18 cellular contexts compared by ENCODE assay signal in the genomic region with DNA sequence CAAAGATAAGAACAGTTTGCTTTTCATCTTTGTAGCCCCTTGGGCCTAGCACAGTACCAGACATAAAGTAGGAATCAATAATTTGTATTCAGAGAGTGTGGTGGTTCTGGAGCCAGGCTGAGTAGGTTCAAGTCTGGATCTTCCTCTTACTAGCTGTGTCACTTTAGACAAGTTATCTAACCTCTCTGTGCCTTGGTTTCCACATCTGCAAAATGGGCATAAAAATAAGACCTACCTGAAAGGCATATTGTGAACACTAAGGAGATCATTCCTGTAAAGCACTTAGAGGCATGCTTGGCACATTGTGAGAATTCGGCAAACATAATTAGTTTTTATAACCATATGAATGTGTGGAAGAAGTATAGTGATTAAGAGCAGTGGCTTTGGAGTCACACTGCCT.
"Had no signal": no experiment of that assay in that cellular context is flagged by ENCODE, and none has a peak within 500 bp of the region (broad histone marks: within the 10 kb centered on the region; RNA-seq: fewer than 3 reads in every experiment).

No MANE protein-coding gene starts in this region.

- H3K9ac ChIP-seq: neural progenitor cell had no signal

- H3K9me3 Mint-ChIP-seq: neural progenitor cell; stimulated activated effector memory CD8-positive, alpha-beta T cell treated with anti-CD3 and anti-CD28 coated beads, Interleukin-12 subunit alpha, Interleukin-12 subunit beta, amount 100 ng/mL, for 72 hours; stimulated activated naive CD8-positive, alpha-beta T cell treated with anti-CD3 and anti-CD28 coated beads, Interleukin-15, Interleukin-2, amounts not matched to agents 100 ng/mL and 50 ng/mL, for 24 hours had no signal

- H3K27ac ChIP-seq: neural progenitor cell, ovary, thoracic aorta had no signal

- H3K27me3 Mint-ChIP-seq: natural killer cell treated with Interleukin-12 subunit alpha and Interleukin-12 subunit beta and Interleukin-15 and Interleukin-18, amount 100 ng/mL, for 72 hours; stimulated activated naive CD8-positive, alpha-beta T cell treated with anti-CD3 and anti-CD28 coated beads, Interleukin-15, Interleukin-2, amounts not matched to agents 100 ng/mL and 50 ng/mL, for 24 hours had no signal

- H3K27me3 ChIP-seq: heart left ventricle, neural progenitor cell, ovary had no signal

- H3K4me1 ChIP-seq: neural progenitor cell had no signal

- DNase-seq: effector CD8-positive, alpha-beta T cell; foreskin melanocyte; heart left ventricle; hypothalamus; kidney glomerular epithelial cell; mammary epithelial cell; nucleus accumbens; ovary; right cardiac atrium; stimulated activated CD4-positive, alpha-beta T cell treated with anti-CD3 and anti-CD28 coated beads, Interleukin-4, amount 100 ng/mL, for 1 hour; stimulated activated CD8-positive, alpha-beta memory T cell treated with anti-CD3 and anti-CD28 coated beads, Interleukin-4, amount 100 ng/mL, for 48 hours; trophoblast cell had no signal

- H3K9me3 ChIP-seq: heart left ventricle, ovary, thoracic aorta had no signal

- H2AFZ ChIP-seq: neural progenitor cell had no signal

- H3K36me3 Mint-ChIP-seq: stimulated activated effector memory CD8-positive, alpha-beta T cell treated with anti-CD3 and anti-CD28 coated beads, Interleukin-12 subunit alpha, Interleukin-12 subunit beta, amount 100 ng/mL, for 72 hours had no signal

- H3K27ac Mint-ChIP-seq: natural killer cell treated with Interleukin-12 subunit alpha and Interleukin-12 subunit beta and Interleukin-15 and Interleukin-18, amount 100 ng/mL, for 72 hours; neural progenitor cell; stimulated activated effector memory CD8-positive, alpha-beta T cell treated with anti-CD3 and anti-CD28 coated beads, Interleukin-12 subunit alpha, Interleukin-12 subunit beta, amount 100 ng/mL, for 72 hours; stimulated activated naive CD8-positive, alpha-beta T cell treated with anti-CD3 and anti-CD28 coated beads, Interleukin-15, Interleukin-2, amounts not matched to agents 100 ng/mL and 50 ng/mL, for 24 hours had no signal

- H3K36me3 ChIP-seq: heart left ventricle, neural progenitor cell, ovary, thoracic aorta had no signal

- H3K4me1 Mint-ChIP-seq: neural progenitor cell had no signal

- H3K4me3 Mint-ChIP-seq: natural killer cell treated with Interleukin-12 subunit alpha and Interleukin-12 subunit beta and Interleukin-15 and Interleukin-18, amount 100 ng/mL, for 72 hours; neural progenitor cell; stimulated activated effector memory CD8-positive, alpha-beta T cell treated with anti-CD3 and anti-CD28 coated beads, Interleukin-12 subunit alpha, Interleukin-12 subunit beta, amount 100 ng/mL, for 72 hours; stimulated activated naive CD8-positive, alpha-beta T cell treated with anti-CD3 and anti-CD28 coated beads, Interleukin-15, Interleukin-2, amounts not matched to agents 100 ng/mL and 50 ng/mL, for 24 hours had no signal

- H3K4me3 ChIP-seq: coronary artery, heart left ventricle, neural progenitor cell, ovary, thoracic aorta had no signal

- ATAC-seq: natural killer cell treated with Interleukin-12 subunit alpha and Interleukin-12 subunit beta and Interleukin-15 and Interleukin-18, amount 100 ng/mL, for 72 hours; stimulated activated effector memory CD8-positive, alpha-beta T cell treated with anti-CD3 and anti-CD28 coated beads, Interleukin-12 subunit alpha, Interleukin-12 subunit beta, amount 100 ng/mL, for 72 hours had no signal

- H3K4me2 ChIP-seq: neural progenitor cell had no signal
